ENCODE assay signal across 9 cellular contexts in the genomic region with DNA sequence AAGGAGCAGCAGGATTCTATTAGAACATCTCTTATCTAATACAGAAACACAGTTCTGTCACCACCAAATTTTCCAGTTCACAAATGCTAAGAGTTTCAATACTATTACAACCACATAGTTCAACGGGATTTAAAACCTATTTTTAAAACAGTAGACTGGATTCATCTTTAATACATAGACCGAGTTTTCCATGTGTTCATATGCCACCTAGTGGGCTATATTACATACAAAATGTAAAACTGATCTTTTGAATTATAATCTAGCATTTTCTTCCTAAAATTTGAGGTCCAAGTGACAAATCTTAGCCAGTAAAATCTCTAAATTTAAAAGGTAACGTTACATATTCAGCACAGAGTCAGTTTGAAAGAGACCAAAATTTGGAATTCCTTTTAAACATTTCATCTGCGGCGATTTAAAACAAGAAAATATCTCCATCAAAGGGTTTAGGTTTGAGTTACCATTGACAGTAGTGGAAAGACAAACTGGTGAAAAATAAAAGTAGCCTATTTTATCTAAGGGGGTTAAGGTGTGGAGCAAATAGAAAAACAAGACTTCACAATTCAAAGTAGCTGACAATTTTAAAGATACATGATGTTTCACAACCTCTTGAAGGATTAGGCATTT.
DNase-seq lines count a peak whose midpoint lies in the region; ATAC-seq and TF ChIP-seq lines count a peak whose summit lies in the region.
"Had no signal": no experiment of that assay in that cellular context is flagged by ENCODE, and none has a peak within 500 bp of the region (broad histone marks: within the 10 kb centered on the region; RNA-seq: fewer than 3 reads in every experiment).

No MANE protein-coding gene starts in this region.

- DNase-seq in heart right ventricle (no peak), left cardiac atrium (no peak), SKM-1 treated with dmso at 0.1 percent for 144 hours (lab: John Stamatoyannopoulos, UW; ENCODE audit: unreplicated experiment) (peak; percentile 14), right atrium auricular region (ENCODE audit: low spot score) (no peak), vagina (ENCODE audit: extremely low spot score in 2 of 2) (no peak), SIG-M5 treated with dmso at 0.1 percent for 504 hours (lab: John Stamatoyannopoulos, UW; ENCODE audit: unreplicated experiment) (no peak)
- DNase-seq in activated naive CD4-positive, alpha-beta T cell (lab: John Stamatoyannopoulos, UW): no peak
- no peak for DNase-seq in activated CD8-positive, alpha-beta T cell treated with anti-CD3 and anti-CD28 coated beads for 36 hours
- DNase-seq: activated naive CD8-positive, alpha-beta T cell treated with anti-CD3 and anti-CD28 coated beads, Interleukin-2, amount 50 U/mL, for 24 hours had no signal

- H3K36me3 ChIP-seq in heart right ventricle (no peaks in the 10 kb centered on the region), right atrium auricular region (no peaks in the 10 kb centered on the region), vagina (no peaks in the 10 kb centered on the region)

- H3K9me3 Mint-ChIP-seq in activated CD8-positive, alpha-beta T cell treated with anti-CD3 and anti-CD28 coated beads for 36 hours: no peaks in the 10 kb centered on the region
- H3K9me3 Mint-ChIP-seq: activated naive CD8-positive, alpha-beta T cell treated with anti-CD3 and anti-CD28 coated beads, Interleukin-2, amount 50 U/mL, for 24 hours had no signal

- ATAC-seq in heart right ventricle (peak in 1 of 8 donors; percentile 55), left cardiac atrium (no peak)
- no peak for ATAC-seq in activated CD8-positive, alpha-beta T cell treated with anti-CD3 and anti-CD28 coated beads for 36 hours
- ATAC-seq: activated naive CD8-positive, alpha-beta T cell treated with anti-CD3 and anti-CD28 coated beads, Interleukin-2, amount 50 U/mL, for 24 hours had no signal

- no peak overlapping the region for H3K27ac Mint-ChIP-seq in activated CD8-positive, alpha-beta T cell treated with anti-CD3 and anti-CD28 coated beads for 36 hours
- H3K27ac Mint-ChIP-seq: activated naive CD8-positive, alpha-beta T cell treated with anti-CD3 and anti-CD28 coated beads, Interleukin-2, amount 50 U/mL, for 24 hours had no signal

- peaks cover 0 to 4% (median 0%) of the 10 kb centered on the region in 9 donors for H3K4me1 ChIP-seq in heart right ventricle
- H3K4me1 ChIP-seq in right atrium auricular region: no peaks in the 10 kb centered on the region
- H3K4me1 ChIP-seq in vagina: no peaks in the 10 kb centered on the region

- H3K4me1 Mint-ChIP-seq in activated CD8-positive, alpha-beta T cell treated with anti-CD3 and anti-CD28 coated beads for 36 hours (ENCODE audit: low read depth): no peaks in the 10 kb centered on the region
- H3K4me1 Mint-ChIP-seq: activated naive CD8-positive, alpha-beta T cell treated with anti-CD3 and anti-CD28 coated beads, Interleukin-2, amount 50 U/mL, for 24 hours had no signal

- H3K4me3 ChIP-seq in heart right ventricle (no peak overlapping the region), right atrium auricular region (no peak overlapping the region), vagina (no peak overlapping the region)

- no peak for TF ChIP-seq POLR2A in vagina (IDR thresholded peaks at IDR 0.05)

- intact Hi-C loops in heart right ventricle (cut with DNase I) (loop anchor here in 9 of 10 donors (1.0 to 10.0 kb wide), 8 partner anchors 57 to 509 kb away; a partner anchor contains a TSS), left cardiac atrium (cut with DNase I) (loop anchor here (2.0 to 5.0 kb wide), 3 partner anchors 57 to 509 kb away; no protein-coding TSS in a partner anchor), vagina (cut with DNase I) (no loop called here)
- intact Hi-C loops in activated CD8-positive, alpha-beta T cell treated with anti-CD3 and anti-CD28 coated beads for 36 hours (cut with micrococcal nuclease): no loop called here

- POLR2A ChIA-PET in activated CD8-positive, alpha-beta T cell treated with anti-CD3 and anti-CD28 coated beads for 36 hours (lab: Charles Lee): no interaction called here

- 44 to 47% methylated on average over 5 of the region's 5 CpGs for WGBS in heart right ventricle, 2 donors

- no peaks in the 10 kb centered on the region for H3K36me3 Mint-ChIP-seq in activated CD8-positive, alpha-beta T cell treated with anti-CD3 and anti-CD28 coated beads for 36 hours (ENCODE audit: low read depth)

- CTCF ChIA-PET in activated CD8-positive, alpha-beta T cell treated with anti-CD3 and anti-CD28 coated beads for 36 hours (lab: Charles Lee): no interaction called here

- no peaks in the 10 kb centered on the region for H3K27me3 Mint-ChIP-seq in activated CD8-positive, alpha-beta T cell treated with anti-CD3 and anti-CD28 coated beads for 36 hours
- H3K27me3 Mint-ChIP-seq: activated naive CD8-positive, alpha-beta T cell treated with anti-CD3 and anti-CD28 coated beads, Interleukin-2, amount 50 U/mL, for 24 hours had no signal

- H3K27me3 ChIP-seq in heart right ventricle: no peaks in the 10 kb centered on the region
- H3K27me3 ChIP-seq in right atrium auricular region: no peaks in the 10 kb centered on the region
- no peaks in the 10 kb centered on the region for H3K27me3 ChIP-seq in vagina

- H3K4me3 Mint-ChIP-seq in activated CD8-positive, alpha-beta T cell treated with anti-CD3 and anti-CD28 coated beads for 36 hours: no peak overlapping the region
- H3K4me3 Mint-ChIP-seq: activated naive CD8-positive, alpha-beta T cell treated with anti-CD3 and anti-CD28 coated beads, Interleukin-2, amount 50 U/mL, for 24 hours had no signal

- TF ChIP-seq CTCF in heart right ventricle (IDR thresholded peaks at IDR 0.05) (peak in 8 of 9 donors; percentile 33 to 77 (median 62)), right atrium auricular region (IDR thresholded peaks at IDR 0.05) (peak; percentile 18 to 66), vagina (IDR thresholded peaks at IDR 0.05) (peak in 2 of 3 experiments; percentile 10 to 22)
- no peak for TF ChIP-seq CTCF in activated CD8-positive, alpha-beta T cell treated with anti-CD3 and anti-CD28 coated beads for 36 hours (IDR thresholded peaks at IDR 0.05)

- H3K27ac ChIP-seq in heart right ventricle (no peak overlapping the region), right atrium auricular region (no peak overlapping the region), vagina (no peak overlapping the region)

- H3K9me3 ChIP-seq in heart right ventricle (no peaks in the 10 kb centered on the region), right atrium auricular region (no peaks in the 10 kb centered on the region), vagina (no peaks in the 10 kb centered on the region)

Comparison
In these comparisons a context has a peak if more than half of its experiments do, and no peak if none do; other contexts are left out.
1. intact Hi-C loops: an anchor here in heart right ventricle (1.0 to 10.0 kb wide) and left cardiac atrium (2.0 to 5.0 kb wide); none called in vagina and activated CD8-positive, alpha-beta T cell treated with anti-CD3 and anti-CD28 coated beads for 36 hours.